Comparison of ENCODE assay signal across 8 cellular contexts in genomic region chr11:94602430-94603372, GRCh38. TPM values are rescaled to one million over a fixed set of nuclear protein-coding genes. Genes with fewer than 3 reads are reported as not detected.
A peak's percentile ranks its signal among the peaks of the same experiment; 100 is the strongest.
DNase-seq lines count a peak whose midpoint lies in the region; ATAC-seq and TF ChIP-seq lines count a peak whose summit lies in the region.

No MANE protein-coding gene starts in this region.

- peak; percentile 64 for DNase-seq in HS-5 (ENCODE audit: low read depth)
- DNase-seq in T-helper 9 cell, result peak; percentile 1
- DNase-seq in fibroblast of peridontal ligament (ENCODE audit: extremely low read depth), result peak; percentile 77
- DNase-seq in occipital lobe (lab: John Stamatoyannopoulos, UW), result peak; percentile 22
- DNase-seq in central memory CD4-positive, alpha-beta T cell, result no peak
- DNase-seq in UCSD-AML1 (lab: John Stamatoyannopoulos, UW; ENCODE audit: unreplicated experiment), result no peak

- peak; percentile 83 for ATAC-seq in GM21529 (IDR thresholded peaks at IDR 0.05; ENCODE audit: unreplicated experiment)

- TF ChIP-seq CTCF in GM12873 (IDR thresholded peaks at IDR 0.05; ENCODE audit: insufficient read depth, low read depth, low read length, missing control alignments), result peak; percentile 60

RNA-seq across cellular contexts. Expression of gene PIWIL4, which starts 35.5 kb away (rescaled TPM):
- 5.8 TPM for total RNA-seq in occipital lobe

RNA-seq across cellular contexts. Expression of gene FUT4, which starts 59.0 kb away (rescaled TPM):
- 9.2 TPM for total RNA-seq in occipital lobe

Comparison
In these comparisons a context has a peak if more than half of its experiments do, and no peak if none do; other contexts are left out.
1. DNase-seq: peak in HS-5 (single experiment), T-helper 9 cell (single experiment), fibroblast of peridontal ligament (single experiment) and occipital lobe (single experiment); none in central memory CD4-positive, alpha-beta T cell (single experiment) and UCSD-AML1 (single experiment).